In the genomic region with DNA sequence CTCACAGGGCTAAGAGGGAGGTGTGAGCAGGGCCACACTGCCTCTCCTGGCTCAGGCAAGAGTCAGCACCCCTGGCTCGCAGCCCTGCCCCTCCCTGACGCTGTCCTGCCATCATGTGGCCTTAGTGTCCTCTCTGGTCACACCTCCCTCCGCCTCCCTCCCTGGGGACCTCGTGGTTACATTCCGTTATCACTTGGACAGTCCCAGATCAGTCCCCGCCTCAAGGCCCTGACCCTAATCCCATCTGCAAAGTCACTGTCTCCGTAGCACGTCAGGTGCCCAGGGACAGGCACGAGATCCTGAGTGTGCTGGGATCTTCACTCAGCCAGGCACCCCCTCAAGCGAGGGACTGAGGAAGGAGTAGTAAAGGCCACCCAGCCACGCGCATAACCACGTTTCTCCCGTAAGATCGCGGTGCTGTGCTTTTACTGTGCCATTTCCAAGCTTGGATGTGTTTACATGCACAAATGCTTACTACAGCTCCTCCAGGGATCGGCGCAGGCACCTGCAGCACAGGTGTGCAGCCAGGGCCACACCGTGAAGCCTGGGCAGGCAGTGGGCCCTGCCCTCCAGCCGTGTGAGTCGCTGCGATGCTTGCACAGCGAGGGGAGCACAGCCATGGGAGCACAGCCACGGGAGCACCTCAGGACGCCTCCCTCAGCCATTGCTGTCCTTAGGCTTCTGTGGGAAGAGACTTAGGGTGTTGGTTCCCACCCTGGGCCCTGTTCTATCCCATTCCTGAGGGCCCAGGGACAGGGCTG, we compare ENCODE assay signal across 2 cellular contexts.
TF ChIP-seq lines count a peak whose summit lies in the region.

No MANE protein-coding gene starts in this region.

TF ChIP-seq in GM23338, 12 proteins besides CTCF, POLR2A, EP300 and RAD21:
- TF ChIP-seq REST (IDR thresholded peaks at IDR 0.05; ENCODE audit: unreplicated experiment) (no peak), EZH2 (IDR thresholded peaks at IDR 0.05; ENCODE audit: low read depth, unreplicated experiment) (no peak), POLR2AphosphoS5 (IDR thresholded peaks at IDR 0.05; ENCODE audit: low read depth) (no peak), CREB1 (CRISPR knock-in tag; IDR thresholded peaks at IDR 0.05; ENCODE audit: low read depth) (no peak), JUNB (IDR thresholded peaks at IDR 0.05; ENCODE audit: unreplicated experiment) (no peak), ZNF114 (CRISPR knock-in tag; IDR thresholded peaks at IDR 0.05) (no peak), STAT1 (IDR thresholded peaks at IDR 0.05; ENCODE audit: unreplicated experiment) (no peak), ETS1 (IDR thresholded peaks at IDR 0.05) (no peak)
TF ChIP-seq in GM23338: peak in this region for 0.

TF ChIP-seq in HepG2, 621 proteins besides CTCF, POLR2A, EP300 and RAD21 (continues in another document):
- no peak for TF ChIP-seq NR0B2 (CRISPR knock-in tag; IDR thresholded peaks at IDR 0.05)
- peak; percentile 15; the same call in 1 of the 2 replicates for TF ChIP-seq HNF4A (CRISPR knock-in tag; IDR thresholded peaks at IDR 0.05)
- TF ChIP-seq, protein P1, sequence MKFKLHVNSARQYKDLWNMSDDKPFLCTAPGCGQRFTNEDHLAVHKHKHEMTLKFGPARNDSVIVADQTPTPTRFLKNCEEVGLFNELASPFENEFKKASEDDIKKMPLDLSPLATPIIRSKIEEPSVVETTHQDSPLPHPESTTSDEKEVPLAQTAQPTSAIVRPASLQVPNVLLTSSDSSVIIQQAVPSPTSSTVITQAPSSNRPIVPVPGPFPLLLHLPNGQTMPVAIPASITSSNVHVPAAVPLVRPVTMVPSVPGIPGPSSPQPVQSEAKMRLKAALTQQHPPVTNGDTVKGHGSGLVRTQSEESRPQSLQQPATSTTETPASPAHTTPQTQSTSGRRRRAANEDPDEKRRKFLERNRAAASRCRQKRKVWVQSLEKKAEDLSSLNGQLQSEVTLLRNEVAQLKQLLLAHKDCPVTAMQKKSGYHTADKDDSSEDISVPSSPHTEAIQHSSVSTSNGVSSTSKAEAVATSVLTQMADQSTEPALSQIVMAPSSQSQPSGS (CRISPR knock-in tag; IDR thresholded peaks at IDR 0.05) = 0 out of 2 replicates have a peak, but pooled peaks have one; percentile 21
- no peak for TF ChIP-seq ATRX (CRISPR knock-in tag; IDR thresholded peaks at IDR 0.05; ENCODE audit: borderline replicate concordance)
- TF ChIP-seq U2AF1 (optimal IDR thresholded peaks at IDR 0.05; ENCODE audit: low read depth, low read length) = no peak
- no peak for TF ChIP-seq KDM5B (CRISPR knock-in tag; IDR thresholded peaks at IDR 0.05; ENCODE audit: borderline replicate concordance)
- peak; percentile 26; the same call in 1 of the 2 replicates for TF ChIP-seq SOX5 (CRISPR knock-in tag; IDR thresholded peaks at IDR 0.05; ENCODE audit: borderline replicate concordance)
- TF ChIP-seq STAG1 (CRISPR knock-in tag; IDR thresholded peaks at IDR 0.05) = peak; percentile 41
- TF ChIP-seq, protein P2, sequence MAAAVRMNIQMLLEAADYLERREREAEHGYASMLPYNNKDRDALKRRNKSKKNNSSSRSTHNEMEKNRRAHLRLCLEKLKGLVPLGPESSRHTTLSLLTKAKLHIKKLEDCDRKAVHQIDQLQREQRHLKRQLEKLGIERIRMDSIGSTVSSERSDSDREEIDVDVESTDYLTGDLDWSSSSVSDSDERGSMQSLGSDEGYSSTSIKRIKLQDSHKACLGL (CRISPR knock-in tag; IDR thresholded peaks at IDR 0.05) = no peak
- no peak for TF ChIP-seq PRDM15 (CRISPR knock-in tag; IDR thresholded peaks at IDR 0.05)
- TF ChIP-seq, protein P3, sequence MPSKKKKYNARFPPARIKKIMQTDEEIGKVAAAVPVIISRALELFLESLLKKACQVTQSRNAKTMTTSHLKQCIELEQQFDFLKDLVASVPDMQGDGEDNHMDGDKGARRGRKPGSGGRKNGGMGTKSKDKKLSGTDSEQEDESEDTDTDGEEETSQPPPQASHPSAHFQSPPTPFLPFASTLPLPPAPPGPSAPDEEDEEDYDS (CRISPR knock-in tag; IDR thresholded peaks at IDR 0.05) = 0 out of 2 replicates have a peak, but pooled peaks have one; percentile 16
- TF ChIP-seq ZNF224 (CRISPR knock-in tag; IDR thresholded peaks at IDR 0.05) = no peak
- TF ChIP-seq, protein P4, sequence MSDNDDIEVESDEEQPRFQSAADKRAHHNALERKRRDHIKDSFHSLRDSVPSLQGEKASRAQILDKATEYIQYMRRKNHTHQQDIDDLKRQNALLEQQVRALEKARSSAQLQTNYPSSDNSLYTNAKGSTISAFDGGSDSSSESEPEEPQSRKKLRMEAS (IDR thresholded peaks at IDR 0.05) = peak; percentile 74
- TF ChIP-seq ATF7 (IDR thresholded peaks at IDR 0.05) = no peak
- TF ChIP-seq ATF7 (CRISPR knock-in tag; IDR thresholded peaks at IDR 0.05) = no peak
- peak; percentile 36; the same call in 1 of the 2 replicates for TF ChIP-seq ZBTB38 (CRISPR knock-in tag; IDR thresholded peaks at IDR 0.05)
- TF ChIP-seq REPIN1 (CRISPR knock-in tag; IDR thresholded peaks at IDR 0.05; ENCODE audit: borderline replicate concordance, low read depth) = no peak
- no peak for TF ChIP-seq PHF21A (CRISPR knock-in tag; IDR thresholded peaks at IDR 0.05)
- TF ChIP-seq ZNF225 (CRISPR knock-in tag; IDR thresholded peaks at IDR 0.05) = no peak
- peak; percentile 21; the same call in 1 of the 2 replicates for TF ChIP-seq TAF1 (CRISPR knock-in tag; IDR thresholded peaks at IDR 0.05)
- peak; percentile 37; the same call in 1 of the 2 replicates for TF ChIP-seq ZFY (CRISPR knock-in tag; IDR thresholded peaks at IDR 0.05)
- no peak for TF ChIP-seq TBX3 (IDR thresholded peaks at IDR 0.05; ENCODE audit: borderline replicate concordance)
- no peak for TF ChIP-seq TOE1 (CRISPR knock-in tag; IDR thresholded peaks at IDR 0.05)
- peak; percentile 31; the same call in 1 of the 2 replicates for TF ChIP-seq HDAC2 (CRISPR knock-in tag; IDR thresholded peaks at IDR 0.05)
- TF ChIP-seq ZNF83 (CRISPR knock-in tag; IDR thresholded peaks at IDR 0.05; ENCODE audit: borderline replicate concordance) = no peak
- TF ChIP-seq, protein P5, sequence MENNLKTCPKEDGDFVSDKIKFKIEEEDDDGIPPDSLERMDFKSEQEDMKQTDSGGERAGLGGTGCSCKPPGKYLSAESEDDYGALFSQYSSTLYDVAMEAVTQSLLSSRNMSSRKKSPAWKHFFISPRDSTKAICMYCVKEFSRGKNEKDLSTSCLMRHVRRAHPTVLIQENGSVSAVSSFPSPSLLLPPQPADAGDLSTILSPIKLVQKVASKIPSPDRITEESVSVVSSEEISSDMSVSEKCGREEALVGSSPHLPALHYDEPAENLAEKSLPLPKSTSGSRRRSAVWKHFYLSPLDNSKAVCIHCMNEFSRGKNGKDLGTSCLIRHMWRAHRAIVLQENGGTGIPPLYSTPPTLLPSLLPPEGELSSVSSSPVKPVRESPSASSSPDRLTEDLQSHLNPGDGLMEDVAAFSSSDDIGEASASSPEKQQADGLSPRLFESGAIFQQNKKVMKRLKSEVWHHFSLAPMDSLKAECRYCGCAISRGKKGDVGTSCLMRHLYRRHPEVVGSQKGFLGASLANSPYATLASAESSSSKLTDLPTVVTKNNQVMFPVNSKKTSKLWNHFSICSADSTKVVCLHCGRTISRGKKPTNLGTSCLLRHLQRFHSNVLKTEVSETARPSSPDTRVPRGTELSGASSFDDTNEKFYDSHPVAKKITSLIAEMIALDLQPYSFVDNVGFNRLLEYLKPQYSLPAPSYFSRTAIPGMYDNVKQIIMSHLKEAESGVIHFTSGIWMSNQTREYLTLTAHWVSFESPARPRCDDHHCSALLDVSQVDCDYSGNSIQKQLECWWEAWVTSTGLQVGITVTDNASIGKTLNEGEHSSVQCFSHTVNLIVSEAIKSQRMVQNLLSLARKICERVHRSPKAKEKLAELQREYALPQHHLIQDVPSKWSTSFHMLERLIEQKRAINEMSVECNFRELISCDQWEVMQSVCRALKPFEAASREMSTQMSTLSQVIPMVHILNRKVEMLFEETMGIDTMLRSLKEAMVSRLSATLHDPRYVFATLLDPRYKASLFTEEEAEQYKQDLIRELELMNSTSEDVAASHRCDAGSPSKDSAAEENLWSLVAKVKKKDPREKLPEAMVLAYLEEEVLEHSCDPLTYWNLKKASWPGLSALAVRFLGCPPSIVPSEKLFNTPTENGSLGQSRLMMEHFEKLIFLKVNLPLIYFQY (CRISPR knock-in tag; IDR thresholded peaks at IDR 0.05; ENCODE audit: borderline replicate concordance) = no peak
- no peak for TF ChIP-seq CHD4 (IDR thresholded peaks at IDR 0.05; ENCODE audit: borderline replicate concordance, low read length)
- peak; percentile 50; the same call in 1 of the 2 replicates for TF ChIP-seq MYC (CRISPR knock-in tag; IDR thresholded peaks at IDR 0.05; ENCODE audit: borderline replicate concordance)
- TF ChIP-seq, protein P6, sequence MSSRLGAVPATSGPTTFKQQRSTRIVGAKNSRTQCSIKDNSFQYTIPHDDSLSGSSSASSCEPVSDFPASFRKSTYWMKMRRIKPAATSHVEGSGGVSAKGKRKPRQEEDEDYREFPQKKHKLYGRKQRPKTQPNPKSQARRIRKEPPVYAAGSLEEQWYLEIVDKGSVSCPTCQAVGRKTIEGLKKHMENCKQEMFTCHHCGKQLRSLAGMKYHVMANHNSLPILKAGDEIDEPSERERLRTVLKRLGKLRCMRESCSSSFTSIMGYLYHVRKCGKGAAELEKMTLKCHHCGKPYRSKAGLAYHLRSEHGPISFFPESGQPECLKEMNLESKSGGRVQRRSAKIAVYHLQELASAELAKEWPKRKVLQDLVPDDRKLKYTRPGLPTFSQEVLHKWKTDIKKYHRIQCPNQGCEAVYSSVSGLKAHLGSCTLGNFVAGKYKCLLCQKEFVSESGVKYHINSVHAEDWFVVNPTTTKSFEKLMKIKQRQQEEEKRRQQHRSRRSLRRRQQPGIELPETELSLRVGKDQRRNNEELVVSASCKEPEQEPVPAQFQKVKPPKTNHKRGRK (CRISPR knock-in tag; IDR thresholded peaks at IDR 0.05) = no peak
- TF ChIP-seq ZBTB26 (CRISPR knock-in tag; IDR thresholded peaks at IDR 0.05; ENCODE audit: borderline replicate concordance) = 0 out of 2 replicates have a peak, but pooled peaks have one; percentile 39
- TF ChIP-seq KAT8 (CRISPR knock-in tag; IDR thresholded peaks at IDR 0.05) = no peak
- 0 out of 2 replicates have a peak, but pooled peaks have one; percentile 24 for TF ChIP-seq ZNF574 (CRISPR knock-in tag; IDR thresholded peaks at IDR 0.05)
- peak; percentile 64 for TF ChIP-seq TEAD3 (CRISPR knock-in tag; optimal IDR thresholded peaks at IDR 0.05; ENCODE audit: borderline replicate concordance)
